8 cellular contexts compared by ENCODE assay signal in the genomic region with DNA sequence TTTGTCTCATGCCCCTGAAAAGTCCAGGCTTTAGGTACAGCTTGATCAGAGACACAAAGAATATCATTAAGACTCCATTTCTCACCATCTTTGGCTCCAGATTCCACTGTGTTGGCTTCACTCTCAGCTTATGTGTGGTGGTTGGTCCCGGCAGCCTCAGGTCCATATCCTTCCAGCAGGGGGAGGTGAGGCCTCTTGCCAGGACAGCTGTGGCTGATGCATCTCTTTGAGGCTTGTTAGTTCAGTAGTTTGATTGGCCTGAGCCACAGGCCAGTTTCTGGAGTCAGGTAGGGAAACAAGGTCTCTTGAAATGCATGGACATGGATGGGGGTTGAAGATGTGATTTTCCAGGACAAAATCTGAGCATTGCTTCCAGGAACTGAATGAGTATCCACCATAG.
DNase-seq lines count a peak whose midpoint lies in the region; ATAC-seq, FAIRE-seq and TF ChIP-seq lines count a peak whose summit lies in the region.

No MANE protein-coding gene starts in this region.

- no peak overlapping the region for H3K27ac Mint-ChIP-seq in nephron progenitor cell

- peaks cover 3% of the 10 kb centered on the region for H3K27me3 Mint-ChIP-seq in nephron progenitor cell (ENCODE audit: low read depth, poor library complexity)

- no peak for FAIRE-seq in GM19239 (lab: Jason Lieb, UNC)

- peak; percentile 49 for TF ChIP-seq CTCF in nephron progenitor cell (IDR thresholded peaks at IDR 0.05)

- H3K36me3 Mint-ChIP-seq in nephron progenitor cell (ENCODE audit: low read depth) = peaks cover 46% of the 10 kb centered on the region

- no peaks in the 10 kb centered on the region for H3K9me3 Mint-ChIP-seq in nephron progenitor cell

- DNase-seq in AG20443 (ENCODE audit: low spot score) (peak; percentile 56), GM19239 (ENCODE audit: insufficient read length, low spot score) (peak; percentile 24), Kasumi-1 (lab: John Stamatoyannopoulos, UW) (peak; percentile 8 to 23), dermis blood vessel endothelial cell (peak; percentile 71), nephron progenitor cell (peak; percentile 49), NCI-H524 treated with DMSO at 0.1 percent for 48 hours (lab: John Stamatoyannopoulos, UW) (no peak)

- H3K4me3 Mint-ChIP-seq in nephron progenitor cell = no peak overlapping the region

- ATAC-seq in HG03196 (IDR thresholded peaks at IDR 0.05; ENCODE audit: unreplicated experiment) (no peak), HG03521 (IDR thresholded peaks at IDR 0.05; ENCODE audit: unreplicated experiment) (no peak)

- peaks cover 9% of the 10 kb centered on the region for H3K4me1 Mint-ChIP-seq in nephron progenitor cell
